In genomic region chr11:95049122-95049521, GRCh38 we compare ENCODE assay signal across 7 cellular contexts. TPM values are rescaled to one million over a fixed set of nuclear protein-coding genes. Genes with fewer than 3 reads are reported as not detected.
"Had no signal": no experiment of that assay in that cellular context is flagged by ENCODE, and none has a peak within 500 bp of the region (broad histone marks: within the 10 kb centered on the region; RNA-seq: fewer than 3 reads in every experiment).

Gene KDM4F, plus strand, starts transcription at chr11:95049422.

RNA-seq across cellular contexts. Expression of gene KDM4F, which starts in this region (rescaled TPM):
- total RNA-seq: GM23248, H4, H7, HepG2, HFFc6, HT1080 had no signal
- polyA plus RNA-seq: GM23248, HepG2, IgD-negative memory B cell had no signal
